In the genomic region with DNA sequence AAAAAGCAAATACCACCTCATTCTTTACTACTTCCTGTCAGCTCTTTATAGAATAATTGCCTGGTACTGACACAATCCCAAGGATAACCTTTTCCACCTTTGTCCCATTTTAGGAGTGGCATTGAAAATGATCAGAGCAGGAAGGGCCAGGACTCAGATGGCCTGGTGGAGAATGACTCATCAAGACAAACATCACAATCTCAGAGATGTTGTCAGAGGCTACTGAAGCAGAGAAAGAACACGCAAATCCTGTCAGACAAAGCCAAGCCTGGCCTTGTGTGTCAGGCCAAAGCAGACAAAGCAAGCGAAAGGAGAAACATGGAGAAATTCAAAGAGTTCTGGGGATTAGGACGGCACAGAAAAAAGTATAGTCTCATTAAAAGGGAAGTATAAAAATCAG, we compare ENCODE assay signal across 1 cellular context.
A peak's percentile ranks its signal among the peaks of the same experiment; 100 is the strongest.
TF ChIP-seq lines count a peak whose summit lies in the region.

No MANE protein-coding gene starts in this region.

TF ChIP-seq in HEK293, 187 proteins besides CTCF, POLR2A, EP300 and RAD21 (continued from another document):
- TF ChIP-seq, protein P1, sequence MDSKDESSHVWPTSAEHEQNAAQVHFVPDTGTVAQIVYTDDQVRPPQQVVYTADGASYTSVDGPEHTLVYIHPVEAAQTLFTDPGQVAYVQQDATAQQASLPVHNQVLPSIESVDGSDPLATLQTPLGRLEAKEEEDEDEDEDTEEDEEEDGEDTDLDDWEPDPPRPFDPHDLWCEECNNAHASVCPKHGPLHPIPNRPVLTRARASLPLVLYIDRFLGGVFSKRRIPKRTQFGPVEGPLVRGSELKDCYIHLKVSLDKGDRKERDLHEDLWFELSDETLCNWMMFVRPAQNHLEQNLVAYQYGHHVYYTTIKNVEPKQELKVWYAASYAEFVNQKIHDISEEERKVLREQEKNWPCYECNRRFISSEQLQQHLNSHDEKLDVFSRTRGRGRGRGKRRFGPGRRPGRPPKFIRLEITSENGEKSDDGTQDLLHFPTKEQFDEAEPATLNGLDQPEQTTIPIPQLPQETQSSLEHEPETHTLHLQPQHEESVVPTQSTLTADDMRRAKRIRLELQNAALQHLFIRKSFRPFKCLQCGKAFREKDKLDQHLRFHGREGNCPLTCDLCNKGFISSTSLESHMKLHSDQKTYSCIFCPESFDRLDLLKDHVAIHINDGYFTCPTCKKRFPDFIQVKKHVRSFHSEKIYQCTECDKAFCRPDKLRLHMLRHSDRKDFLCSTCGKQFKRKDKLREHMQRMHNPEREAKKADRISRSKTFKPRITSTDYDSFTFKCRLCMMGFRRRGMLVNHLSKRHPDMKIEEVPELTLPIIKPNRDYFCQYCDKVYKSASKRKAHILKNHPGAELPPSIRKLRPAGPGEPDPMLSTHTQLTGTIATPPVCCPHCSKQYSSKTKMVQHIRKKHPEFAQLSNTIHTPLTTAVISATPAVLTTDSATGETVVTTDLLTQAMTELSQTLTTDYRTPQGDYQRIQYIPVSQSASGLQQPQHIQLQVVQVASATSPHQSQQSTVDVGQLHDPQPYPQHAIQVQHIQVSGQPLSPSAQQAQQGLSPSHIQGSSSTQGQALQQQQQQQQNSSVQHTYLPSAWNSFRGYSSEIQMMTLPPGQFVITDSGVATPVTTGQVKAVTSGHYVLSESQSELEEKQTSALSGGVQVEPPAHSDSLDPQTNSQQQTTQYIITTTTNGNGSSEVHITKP (tag by site-specific recombination; IDR thresholded peaks at IDR 0.05): no peak
- TF ChIP-seq ZNF514 (tag by site-specific recombination; IDR thresholded peaks at IDR 0.05) (no peak), KLF9 (tag by site-specific recombination; IDR thresholded peaks at IDR 0.05; ENCODE audit: low read depth) (no peak), ZNF18 (tag by site-specific recombination; IDR thresholded peaks at IDR 0.05) (no peak), ZNF391 (tag by site-specific recombination; IDR thresholded peaks at IDR 0.05; ENCODE audit: borderline replicate concordance, low read depth) (no peak), FEZF1 (tag by site-specific recombination; IDR thresholded peaks at IDR 0.05) (peak; percentile 28; the same call in 1 of the 2 replicates), ZNF600 (tag by site-specific recombination; IDR thresholded peaks at IDR 0.05) (peak; percentile 68; the same call in 1 of the 2 replicates), ZNF791 (tag by site-specific recombination; IDR thresholded peaks at IDR 0.05) (no peak), ZNF560 (tag by site-specific recombination; IDR thresholded peaks at IDR 0.05; ENCODE audit: borderline replicate concordance) (no peak), YY1 (tag by site-specific recombination; IDR thresholded peaks at IDR 0.05) (no peak), GLI2 (tag by site-specific recombination; IDR thresholded peaks at IDR 0.05; ENCODE audit: borderline replicate concordance, low read depth) (no peak), GLIS1 (tag by site-specific recombination; IDR thresholded peaks at IDR 0.05) (no peak), ZBTB49 (tag by site-specific recombination; IDR thresholded peaks at IDR 0.05; ENCODE audit: low read depth) (no peak), TCF7L2 (IDR thresholded peaks at IDR 0.05; ENCODE audit: borderline replicate concordance, low read depth, low read length) (no peak), ZNF585B (tag by site-specific recombination; IDR thresholded peaks at IDR 0.05) (no peak), ZNF350 (tag by site-specific recombination; IDR thresholded peaks at IDR 0.05) (no peak), WT1 (tag by site-specific recombination; IDR thresholded peaks at IDR 0.05) (no peak), HIC1 (tag by site-specific recombination; IDR thresholded peaks at IDR 0.05) (peak; percentile 51; the same call in 1 of the 2 replicates), ZNF211 (tag by site-specific recombination; IDR thresholded peaks at IDR 0.05; ENCODE audit: low read depth) (no peak), ZNF768 (tag by site-specific recombination; IDR thresholded peaks at IDR 0.05) (no peak), ZNF792 (tag by site-specific recombination; IDR thresholded peaks at IDR 0.05) (no peak)
- TF ChIP-seq, protein P2, sequence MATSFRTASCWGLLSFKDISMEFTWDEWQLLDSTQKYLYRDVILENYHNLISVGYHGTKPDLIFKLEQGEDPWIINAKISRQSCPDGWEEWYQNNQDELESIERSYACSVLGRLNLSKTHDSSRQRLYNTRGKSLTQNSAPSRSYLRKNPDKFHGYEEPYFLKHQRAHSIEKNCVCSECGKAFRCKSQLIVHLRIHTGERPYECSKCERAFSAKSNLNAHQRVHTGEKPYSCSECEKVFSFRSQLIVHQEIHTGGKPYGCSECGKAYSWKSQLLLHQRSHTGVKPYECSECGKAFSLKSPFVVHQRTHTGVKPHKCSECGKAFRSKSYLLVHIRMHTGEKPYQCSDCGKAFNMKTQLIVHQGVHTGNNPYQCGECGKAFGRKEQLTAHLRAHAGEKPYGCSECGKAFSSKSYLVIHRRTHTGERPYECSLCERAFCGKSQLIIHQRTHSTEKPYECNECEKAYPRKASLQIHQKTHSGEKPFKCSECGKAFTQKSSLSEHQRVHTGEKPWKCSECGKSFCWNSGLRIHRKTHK (tag by site-specific recombination; IDR thresholded peaks at IDR 0.05): no peak
